ENCODE assay signal across 23 cellular contexts in the genomic region with DNA sequence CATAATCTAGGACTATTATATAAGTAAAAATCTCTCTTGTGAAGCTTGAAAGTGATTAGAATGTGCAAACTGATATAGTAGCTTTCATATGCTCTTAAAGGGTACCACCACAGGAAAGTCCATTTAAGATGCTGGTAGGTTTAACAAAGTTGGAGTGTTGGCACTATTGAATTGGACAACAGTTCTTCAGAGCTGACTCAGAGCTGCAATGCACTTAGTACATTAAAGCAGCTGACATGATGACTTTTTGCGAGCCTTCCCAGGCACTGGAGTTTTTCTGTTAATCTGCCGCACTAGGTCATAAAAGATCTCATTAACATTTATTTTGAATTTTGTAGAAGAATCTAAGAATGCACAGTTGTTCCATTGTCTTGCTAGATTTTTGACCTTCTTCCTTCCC.
"Had no signal": no experiment of that assay in that cellular context is flagged by ENCODE, and none has a peak within 500 bp of the region (broad histone marks: within the 10 kb centered on the region; RNA-seq: fewer than 3 reads in every experiment).

No MANE protein-coding gene starts in this region.

- H3K9me3 ChIP-seq: adrenal gland, heart right ventricle, neutrophil, sigmoid colon, tibial nerve had no signal

- H3K4me1 ChIP-seq: heart right ventricle, tibial nerve had no signal

- H3K4me2 ChIP-seq: smooth muscle cell had no signal

- DNase-seq: activated CD4-positive, alpha-beta T cell treated with anti-CD3 and anti-CD28 coated beads for 4 hours; activated CD4-positive, alpha-beta T cell treated with anti-CD3 and anti-CD28 coated beads, Interleukin-2, amount 50 U/mL, for 4 hours; activated effector memory CD4-positive, alpha-beta T cell treated with Interleukin-2 at 50 U/mL for 16 hours; activated naive CD4-positive, alpha-beta T cell treated with Interleukin-2 at 50 U/mL for 16 hours; activated naive CD8-positive, alpha-beta T cell treated with anti-CD3 and anti-CD28 coated beads for 36 hours; activated T-cell treated with anti-CD3 and anti-CD28 coated beads for 4 hours; adrenal gland; aorta; brain microvascular endothelial cell; heart right ventricle; naive B cell; nephron progenitor cell; retina; sigmoid colon; stimulated activated CD4-positive, alpha-beta T cell treated with anti-CD3 and anti-CD28 coated beads, Interleukin-1b, Interleukin-23, amount 100 ng/mL, for 48 hours; stimulated activated naive CD4-positive, alpha-beta T cell; T-helper 1 cell had no signal

- H3K9me3 Mint-ChIP-seq: activated naive CD8-positive, alpha-beta T cell treated with anti-CD3 and anti-CD28 coated beads for 36 hours; mesothelial cell of epicardium; nephron progenitor cell; T-helper 2 cell treated with Interferon-gamma antibody and Interleukin-4, amounts not matched to agents 5 μg/mL and 100 μg/mL, for 36 hours had no signal

- ATAC-seq: esophagus mucosa, heart right ventricle had no signal

- H3K4me3 ChIP-seq: adrenal gland, heart right ventricle, sigmoid colon, smooth muscle cell, tibial nerve had no signal

- H3K27ac ChIP-seq: adrenal gland, brain microvascular endothelial cell, heart right ventricle, neutrophil, sigmoid colon, tibial nerve had no signal

- H3K27me3 ChIP-seq: adrenal gland, brain microvascular endothelial cell, heart right ventricle, neutrophil, sigmoid colon, tibial nerve had no signal

- H3K27ac Mint-ChIP-seq: activated naive CD8-positive, alpha-beta T cell treated with anti-CD3 and anti-CD28 coated beads for 36 hours; mesothelial cell of epicardium; naive B cell; nephron progenitor cell; T-helper 2 cell treated with Interferon-gamma antibody and Interleukin-4, amounts not matched to agents 5 μg/mL and 100 μg/mL, for 36 hours had no signal

- H3K36me3 Mint-ChIP-seq: activated naive CD8-positive, alpha-beta T cell treated with anti-CD3 and anti-CD28 coated beads for 36 hours; naive B cell had no signal

- H3K36me3 ChIP-seq: adrenal gland, heart right ventricle, neutrophil, sigmoid colon, tibial nerve had no signal
